In genomic region chr17:61589990-61590389, GRCh38 we compare ENCODE assay signal across 36 cellular contexts. TPM values are rescaled to one million over a fixed set of nuclear protein-coding genes. Genes with fewer than 3 reads are reported as not detected.
"Had no signal": no experiment of that assay in that cellular context is flagged by ENCODE, and none has a peak within 500 bp of the region (broad histone marks: within the 10 kb centered on the region; RNA-seq: fewer than 3 reads in every experiment).

No MANE protein-coding gene starts in this region.

- H3K27ac ChIP-seq: KMS-11 had no signal

- DNase-seq: Kasumi-1, KG1, MG63, MM.1S, MV-4-11, NCI-H1048, NCI-H1092, NCI-H1092 treated with DMSO at 0.1 percent for 48 hours, NCI-H1105, NCI-H1105 treated with DMSO at 0.1 percent for 48 hours, NCI-H1417 treated with DMSO at 0.1 percent for 48 hours, NCI-H1436, NCI-H1436 treated with DMSO at 0.1 percent for 48 hours, NCI-H146, NCI-H1694, NCI-H1694 treated with DMSO at 0.1 percent for 48 hours, NCI-H187, NCI-H187 treated with DMSO at 0.1 percent for 48 hours, NCI-H1930, NCI-H2029, NCI-H2029 treated with DMSO at 0.1 percent for 48 hours, NCI-H2081, NCI-H2081 treated with DMSO at 0.1 percent for 48 hours, NCI-H2107, NCI-H2171, NCI-H2171 treated with DMSO at 0.1 percent for 48 hours, NCI-H2227 treated with DMSO at 0.1 percent for 48 hours, NCI-H226, NCI-H345, NCI-H446, NCI-H446 treated with DMSO at 0.1 percent for 48 hours had no signal

RNA-seq across cellular contexts. Expression of gene NACA2, which starts 1.0 kb away (rescaled TPM):
- total RNA-seq: LHCN-M2, M059J, MCF 10A, NCI-H460 had no signal
